14 cellular contexts compared by ENCODE assay signal in genomic region chr10:119536508-119536837, GRCh38. TPM values are rescaled to one million over a fixed set of nuclear protein-coding genes. Genes with fewer than 3 reads are reported as not detected.
DNase-seq lines count a peak whose midpoint lies in the region; ATAC-seq and TF ChIP-seq lines count a peak whose summit lies in the region.
"Had no signal": no experiment of that assay in that cellular context is flagged by ENCODE, and none has a peak within 500 bp of the region (broad histone marks: within the 10 kb centered on the region; RNA-seq: fewer than 3 reads in every experiment).

No MANE protein-coding gene starts in this region.

- POLR2A ChIA-PET in CD8-positive, alpha-beta memory T cell (lab: Charles Lee): no interaction called here
- POLR2A ChIA-PET in activated naive CD8-positive, alpha-beta T cell treated with anti-CD3 and anti-CD28 coated beads, Interleukin-2, amount 10 ng/mL, durations not matched to agents 7 days and 5 days (lab: Charles Lee): interaction anchor here (1.2 to 8.2 kb wide), 3 partner anchors 18 to 115 kb away, joined by 4 to 95 read pairs (median 5); partner anchors contain the start of gene BAG3

- no peak overlapping the region for H3K4me3 ChIP-seq in CD4-positive, CD25-positive, alpha-beta regulatory T cell (ENCODE audit: low read depth, low read length)
- peak overlapping the region; percentile 28 for H3K4me3 ChIP-seq in CD8-positive, alpha-beta memory T cell (ENCODE audit: low read length)
- H3K4me3 ChIP-seq in neural progenitor cell: no peak overlapping the region
- H3K4me3 ChIP-seq: breast epithelium, upper lobe of right lung had no signal

- H3K27ac Mint-ChIP-seq in CD4-positive, CD25-positive, alpha-beta regulatory T cell: peak overlapping the region; percentile 76 to 95 (median 77)
- peak overlapping the region in 5 of 8 donors; percentile 7 to 94 (median 40) for H3K27ac Mint-ChIP-seq in CD8-positive, alpha-beta memory T cell
- H3K27ac Mint-ChIP-seq in activated naive CD8-positive, alpha-beta T cell treated with anti-CD3 and anti-CD28 coated beads, Interleukin-2, amount 10 ng/mL, durations not matched to agents 7 days and 5 days: peak overlapping the region; percentile 98
- no peak overlapping the region for H3K27ac Mint-ChIP-seq in neural progenitor cell

- H3K9me3 Mint-ChIP-seq in CD4-positive, CD25-positive, alpha-beta regulatory T cell: no peaks in the 10 kb centered on the region
- H3K9me3 Mint-ChIP-seq in CD8-positive, alpha-beta memory T cell: no peaks in the 10 kb centered on the region
- H3K9me3 Mint-ChIP-seq in activated naive CD8-positive, alpha-beta T cell treated with anti-CD3 and anti-CD28 coated beads, Interleukin-2, amount 10 ng/mL, durations not matched to agents 7 days and 5 days: no peaks in the 10 kb centered on the region
- no peaks in the 10 kb centered on the region for H3K9me3 Mint-ChIP-seq in neural progenitor cell

- no peak overlapping the region for H2AFZ ChIP-seq in neural progenitor cell (replicated peaks)

- no peaks in the 10 kb centered on the region for H3K9me3 ChIP-seq in CD4-positive, CD25-positive, alpha-beta regulatory T cell (ENCODE audit: control insufficient read depth in 2 of 2, low read length in 2 of 2)
- no peaks in the 10 kb centered on the region for H3K9me3 ChIP-seq in CD8-positive, alpha-beta memory T cell (ENCODE audit: low read length)
- H3K9me3 ChIP-seq in neural progenitor cell (ENCODE audit: low read depth): no peaks in the 10 kb centered on the region
- H3K9me3 ChIP-seq: breast epithelium, upper lobe of right lung had no signal

- DNase-seq in CD4-positive, CD25-positive, alpha-beta regulatory T cell: no peak
- DNase-seq in CD8-positive, alpha-beta memory T cell: no peak
- DNase-seq in activated naive CD8-positive, alpha-beta T cell treated with anti-CD3 and anti-CD28 coated beads, Interleukin-2, amount 10 ng/mL, durations not matched to agents 7 days and 5 days: no peak
- DNase-seq in neural progenitor cell (ENCODE audit: low spot score): no peak
- DNase-seq in HK-2 (ENCODE audit: unreplicated experiment): no peak
- DNase-seq in NCI-H345 treated with DMSO at 0.1 percent for 48 hours (lab: John Stamatoyannopoulos, UW; ENCODE audit: unreplicated experiment): no peak
- DNase-seq: Kasumi-1, NCI-H146, NCI-H526, upper lobe of right lung had no signal

- peaks cover 4% of the 10 kb centered on the region for H3F3A ChIP-seq in neural progenitor cell (ENCODE audit: low read depth)

- no peaks in the 10 kb centered on the region for H3K27me3 Mint-ChIP-seq in CD4-positive, CD25-positive, alpha-beta regulatory T cell
- H3K27me3 Mint-ChIP-seq in CD8-positive, alpha-beta memory T cell: no peaks in the 10 kb centered on the region
- H3K27me3 Mint-ChIP-seq in activated naive CD8-positive, alpha-beta T cell treated with anti-CD3 and anti-CD28 coated beads, Interleukin-2, amount 10 ng/mL, durations not matched to agents 7 days and 5 days: no peaks in the 10 kb centered on the region
- peaks cover 20% of the 10 kb centered on the region for H3K27me3 Mint-ChIP-seq in neural progenitor cell (ENCODE audit: insufficient read depth, low read depth)

- no peaks in the 10 kb centered on the region for H3K79me2 ChIP-seq in neural progenitor cell (ENCODE audit: low read depth)

- H3K4me1 ChIP-seq in CD4-positive, CD25-positive, alpha-beta regulatory T cell (ENCODE audit: control insufficient read depth, insufficient read depth, low read length, poor library complexity, severe bottlenecking): peaks cover 67% of the 10 kb centered on the region
- H3K4me1 ChIP-seq in CD8-positive, alpha-beta memory T cell (ENCODE audit: insufficient read depth, low read length): peaks cover 79% of the 10 kb centered on the region
- H3K4me1 ChIP-seq in neural progenitor cell: no peaks in the 10 kb centered on the region
- H3K4me1 ChIP-seq: breast epithelium had no signal

- H3K4me2 ChIP-seq in neural progenitor cell: no peak overlapping the region

- TF ChIP-seq CTCF in neural progenitor cell (IDR thresholded peaks at IDR 0.05): no peak

- H3K4me1 Mint-ChIP-seq in CD4-positive, CD25-positive, alpha-beta regulatory T cell: peaks cover 32 to 81% (median 64%) of the 10 kb centered on the region in 4 donors
- peaks cover 70 to 84% (median 81%) of the 10 kb centered on the region in 3 donors for H3K4me1 Mint-ChIP-seq in CD8-positive, alpha-beta memory T cell
- peaks cover 61% of the 10 kb centered on the region for H3K4me1 Mint-ChIP-seq in activated naive CD8-positive, alpha-beta T cell treated with anti-CD3 and anti-CD28 coated beads, Interleukin-2, amount 10 ng/mL, durations not matched to agents 7 days and 5 days
- peaks cover 11% of the 10 kb centered on the region for H3K4me1 Mint-ChIP-seq in neural progenitor cell

- H3K36me3 Mint-ChIP-seq in CD4-positive, CD25-positive, alpha-beta regulatory T cell: peaks cover 17% of the 10 kb centered on the region
- H3K36me3 Mint-ChIP-seq in CD8-positive, alpha-beta memory T cell: peaks cover 0 to 30% (median 11%) of the 10 kb centered on the region in 3 donors
- H3K36me3 Mint-ChIP-seq in activated naive CD8-positive, alpha-beta T cell treated with anti-CD3 and anti-CD28 coated beads, Interleukin-2, amount 10 ng/mL, durations not matched to agents 7 days and 5 days: peaks cover 19% of the 10 kb centered on the region
- no peaks in the 10 kb centered on the region for H3K36me3 Mint-ChIP-seq in neural progenitor cell

- H4K20me1 ChIP-seq in neural progenitor cell (ENCODE audit: low read depth): peaks cover 8% of the 10 kb centered on the region

- H3K4me3 Mint-ChIP-seq in CD4-positive, CD25-positive, alpha-beta regulatory T cell: peak overlapping the region in 2 of 4 donors; percentile 76 to 89
- peak overlapping the region in 1 of 7 donors; percentile 19 for H3K4me3 Mint-ChIP-seq in CD8-positive, alpha-beta memory T cell
- H3K4me3 Mint-ChIP-seq in activated naive CD8-positive, alpha-beta T cell treated with anti-CD3 and anti-CD28 coated beads, Interleukin-2, amount 10 ng/mL, durations not matched to agents 7 days and 5 days: peak overlapping the region; percentile 89
- H3K4me3 Mint-ChIP-seq in neural progenitor cell: peak overlapping the region; percentile 62

- H3K9ac ChIP-seq in neural progenitor cell: no peak overlapping the region

- no peak for ATAC-seq in CD4-positive, CD25-positive, alpha-beta regulatory T cell (ENCODE audit: low read depth in 2 of 2)
- no peak for ATAC-seq in activated naive CD8-positive, alpha-beta T cell treated with anti-CD3 and anti-CD28 coated beads, Interleukin-2, amount 10 ng/mL, durations not matched to agents 7 days and 5 days (ENCODE audit: low read depth)
- ATAC-seq in HG03045 (IDR thresholded peaks at IDR 0.05; ENCODE audit: unreplicated experiment) (no peak), GM21423 (IDR thresholded peaks at IDR 0.05; ENCODE audit: unreplicated experiment) (no peak)
- ATAC-seq: upper lobe of right lung had no signal

- no peaks in the 10 kb centered on the region for H3K27me3 ChIP-seq in CD4-positive, CD25-positive, alpha-beta regulatory T cell (ENCODE audit: control insufficient read depth, insufficient read depth, low read length)
- H3K27me3 ChIP-seq in CD8-positive, alpha-beta memory T cell (ENCODE audit: insufficient read depth, low read length, poor library complexity, severe bottlenecking): no peaks in the 10 kb centered on the region
- peaks cover 29% of the 10 kb centered on the region for H3K27me3 ChIP-seq in neural progenitor cell
- H3K27me3 ChIP-seq: breast epithelium, upper lobe of right lung had no signal

- CTCF ChIA-PET in CD8-positive, alpha-beta memory T cell (lab: Charles Lee): interaction anchor here (0.9 to 10.9 kb wide), 4 partner anchors 9 to 92 kb away, joined by 3 to 83 read pairs (median 16); no protein-coding TSS in a partner anchor

- no peaks in the 10 kb centered on the region for H3K36me3 ChIP-seq in CD4-positive, CD25-positive, alpha-beta regulatory T cell (ENCODE audit: control insufficient read depth, insufficient read depth, low read length)
- H3K36me3 ChIP-seq in CD8-positive, alpha-beta memory T cell (ENCODE audit: insufficient read depth, low read length): peaks cover 7% of the 10 kb centered on the region
- no peaks in the 10 kb centered on the region for H3K36me3 ChIP-seq in neural progenitor cell
- H3K36me3 ChIP-seq: breast epithelium, upper lobe of right lung had no signal

- peak overlapping the region; percentile 67 for H3K27ac ChIP-seq in CD4-positive, CD25-positive, alpha-beta regulatory T cell (ENCODE audit: insufficient read depth, low read length, poor library complexity, severe bottlenecking)
- H3K27ac ChIP-seq in CD8-positive, alpha-beta memory T cell (ENCODE audit: low read depth, low read length): no peak overlapping the region
- no peak overlapping the region for H3K27ac ChIP-seq in neural progenitor cell
- H3K27ac ChIP-seq: breast epithelium, C4-2B, upper lobe of right lung had no signal

RNA-seq across cellular contexts. Expression of gene RGS10, which starts 6.0 kb away (rescaled TPM):
- total RNA-seq in CD4-positive, CD25-positive, alpha-beta regulatory T cell: 85.7 TPM
- 100 to 1,000 TPM; 165 to 188 (median 183) TPM for polyA plus RNA-seq in CD4-positive, CD25-positive, alpha-beta regulatory T cell
- total RNA-seq in CD8-positive, alpha-beta memory T cell: 100 to 1,000 TPM; 127 to 130 TPM
- 182 TPM for polyA plus RNA-seq in CD8-positive, alpha-beta memory T cell
- 100 to 1,000 TPM; 157 to 159 TPM for total RNA-seq in activated naive CD8-positive, alpha-beta T cell treated with anti-CD3 and anti-CD28 coated beads, Interleukin-2, amount 10 ng/mL, durations not matched to agents 7 days and 5 days
- total RNA-seq in neural progenitor cell (ENCODE audit: low replicate concordance): 8.4 and 12.0 TPM in 2 replicates
